Comparison of ENCODE assay signal across 1 cellular context in genomic region chr2:128318245-128318644, GRCh38.
A peak's percentile ranks its signal among the peaks of the same experiment; 100 is the strongest.
TF ChIP-seq lines count a peak whose summit lies in the region.

No MANE protein-coding gene starts in this region.

TF ChIP-seq in K562, 482 proteins besides CTCF, POLR2A, EP300 and RAD21 (continued from another document):
- TF ChIP-seq, protein P1, sequence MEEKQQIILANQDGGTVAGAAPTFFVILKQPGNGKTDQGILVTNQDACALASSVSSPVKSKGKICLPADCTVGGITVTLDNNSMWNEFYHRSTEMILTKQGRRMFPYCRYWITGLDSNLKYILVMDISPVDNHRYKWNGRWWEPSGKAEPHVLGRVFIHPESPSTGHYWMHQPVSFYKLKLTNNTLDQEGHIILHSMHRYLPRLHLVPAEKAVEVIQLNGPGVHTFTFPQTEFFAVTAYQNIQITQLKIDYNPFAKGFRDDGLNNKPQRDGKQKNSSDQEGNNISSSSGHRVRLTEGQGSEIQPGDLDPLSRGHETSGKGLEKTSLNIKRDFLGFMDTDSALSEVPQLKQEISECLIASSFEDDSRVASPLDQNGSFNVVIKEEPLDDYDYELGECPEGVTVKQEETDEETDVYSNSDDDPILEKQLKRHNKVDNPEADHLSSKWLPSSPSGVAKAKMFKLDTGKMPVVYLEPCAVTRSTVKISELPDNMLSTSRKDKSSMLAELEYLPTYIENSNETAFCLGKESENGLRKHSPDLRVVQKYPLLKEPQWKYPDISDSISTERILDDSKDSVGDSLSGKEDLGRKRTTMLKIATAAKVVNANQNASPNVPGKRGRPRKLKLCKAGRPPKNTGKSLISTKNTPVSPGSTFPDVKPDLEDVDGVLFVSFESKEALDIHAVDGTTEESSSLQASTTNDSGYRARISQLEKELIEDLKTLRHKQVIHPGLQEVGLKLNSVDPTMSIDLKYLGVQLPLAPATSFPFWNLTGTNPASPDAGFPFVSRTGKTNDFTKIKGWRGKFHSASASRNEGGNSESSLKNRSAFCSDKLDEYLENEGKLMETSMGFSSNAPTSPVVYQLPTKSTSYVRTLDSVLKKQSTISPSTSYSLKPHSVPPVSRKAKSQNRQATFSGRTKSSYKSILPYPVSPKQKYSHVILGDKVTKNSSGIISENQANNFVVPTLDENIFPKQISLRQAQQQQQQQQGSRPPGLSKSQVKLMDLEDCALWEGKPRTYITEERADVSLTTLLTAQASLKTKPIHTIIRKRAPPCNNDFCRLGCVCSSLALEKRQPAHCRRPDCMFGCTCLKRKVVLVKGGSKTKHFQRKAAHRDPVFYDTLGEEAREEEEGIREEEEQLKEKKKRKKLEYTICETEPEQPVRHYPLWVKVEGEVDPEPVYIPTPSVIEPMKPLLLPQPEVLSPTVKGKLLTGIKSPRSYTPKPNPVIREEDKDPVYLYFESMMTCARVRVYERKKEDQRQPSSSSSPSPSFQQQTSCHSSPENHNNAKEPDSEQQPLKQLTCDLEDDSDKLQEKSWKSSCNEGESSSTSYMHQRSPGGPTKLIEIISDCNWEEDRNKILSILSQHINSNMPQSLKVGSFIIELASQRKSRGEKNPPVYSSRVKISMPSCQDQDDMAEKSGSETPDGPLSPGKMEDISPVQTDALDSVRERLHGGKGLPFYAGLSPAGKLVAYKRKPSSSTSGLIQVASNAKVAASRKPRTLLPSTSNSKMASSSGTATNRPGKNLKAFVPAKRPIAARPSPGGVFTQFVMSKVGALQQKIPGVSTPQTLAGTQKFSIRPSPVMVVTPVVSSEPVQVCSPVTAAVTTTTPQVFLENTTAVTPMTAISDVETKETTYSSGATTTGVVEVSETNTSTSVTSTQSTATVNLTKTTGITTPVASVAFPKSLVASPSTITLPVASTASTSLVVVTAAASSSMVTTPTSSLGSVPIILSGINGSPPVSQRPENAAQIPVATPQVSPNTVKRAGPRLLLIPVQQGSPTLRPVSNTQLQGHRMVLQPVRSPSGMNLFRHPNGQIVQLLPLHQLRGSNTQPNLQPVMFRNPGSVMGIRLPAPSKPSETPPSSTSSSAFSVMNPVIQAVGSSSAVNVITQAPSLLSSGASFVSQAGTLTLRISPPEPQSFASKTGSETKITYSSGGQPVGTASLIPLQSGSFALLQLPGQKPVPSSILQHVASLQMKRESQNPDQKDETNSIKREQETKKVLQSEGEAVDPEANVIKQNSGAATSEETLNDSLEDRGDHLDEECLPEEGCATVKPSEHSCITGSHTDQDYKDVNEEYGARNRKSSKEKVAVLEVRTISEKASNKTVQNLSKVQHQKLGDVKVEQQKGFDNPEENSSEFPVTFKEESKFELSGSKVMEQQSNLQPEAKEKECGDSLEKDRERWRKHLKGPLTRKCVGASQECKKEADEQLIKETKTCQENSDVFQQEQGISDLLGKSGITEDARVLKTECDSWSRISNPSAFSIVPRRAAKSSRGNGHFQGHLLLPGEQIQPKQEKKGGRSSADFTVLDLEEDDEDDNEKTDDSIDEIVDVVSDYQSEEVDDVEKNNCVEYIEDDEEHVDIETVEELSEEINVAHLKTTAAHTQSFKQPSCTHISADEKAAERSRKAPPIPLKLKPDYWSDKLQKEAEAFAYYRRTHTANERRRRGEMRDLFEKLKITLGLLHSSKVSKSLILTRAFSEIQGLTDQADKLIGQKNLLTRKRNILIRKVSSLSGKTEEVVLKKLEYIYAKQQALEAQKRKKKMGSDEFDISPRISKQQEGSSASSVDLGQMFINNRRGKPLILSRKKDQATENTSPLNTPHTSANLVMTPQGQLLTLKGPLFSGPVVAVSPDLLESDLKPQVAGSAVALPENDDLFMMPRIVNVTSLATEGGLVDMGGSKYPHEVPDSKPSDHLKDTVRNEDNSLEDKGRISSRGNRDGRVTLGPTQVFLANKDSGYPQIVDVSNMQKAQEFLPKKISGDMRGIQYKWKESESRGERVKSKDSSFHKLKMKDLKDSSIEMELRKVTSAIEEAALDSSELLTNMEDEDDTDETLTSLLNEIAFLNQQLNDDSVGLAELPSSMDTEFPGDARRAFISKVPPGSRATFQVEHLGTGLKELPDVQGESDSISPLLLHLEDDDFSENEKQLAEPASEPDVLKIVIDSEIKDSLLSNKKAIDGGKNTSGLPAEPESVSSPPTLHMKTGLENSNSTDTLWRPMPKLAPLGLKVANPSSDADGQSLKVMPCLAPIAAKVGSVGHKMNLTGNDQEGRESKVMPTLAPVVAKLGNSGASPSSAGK (IDR thresholded peaks at IDR 0.05) = peak; percentile 29; the same call in 1 of the 2 replicates
